In genomic region chr3:4996223-4996765, GRCh38 we compare ENCODE assay signal across 15 cellular contexts. TPM values are rescaled to one million over a fixed set of nuclear protein-coding genes. Genes with fewer than 3 reads are reported as not detected.
DNase-seq lines count a peak whose midpoint lies in the region; ATAC-seq, FAIRE-seq and TF ChIP-seq lines count a peak whose summit lies in the region.
"Had no signal": no experiment of that assay in that cellular context is flagged by ENCODE, and none has a peak within 500 bp of the region (broad histone marks: within the 10 kb centered on the region; RNA-seq: fewer than 3 reads in every experiment).

No MANE protein-coding gene starts in this region.

- peak overlapping the region; percentile 55 to 66; a peak in 3 of 4 replicates for H3K9ac ChIP-seq in K562 (ENCODE audit: insufficient read depth in 1 of 2, low read depth in 2 of 2, low read length in 2 of 2)
- no peak overlapping the region for H3K9ac ChIP-seq in Karpas-422 (ENCODE audit: low read length)

- POLR2A ChIA-PET in activated naive CD8-positive, alpha-beta T cell treated with anti-CD3 and anti-CD28 coated beads, Interleukin-2, amount 10 ng/mL, durations not matched to agents 7 days and 5 days (lab: Charles Lee) = interaction anchor here (0.9 to 32.3 kb wide), 4 partner anchors 14 to 25 kb away, joined by 3 to 734 read pairs (median 3); partner anchors contain the start of gene BHLHE40
- POLR2A ChIA-PET in K562 (lab: Yijun Ruan, JAX) = interaction anchor here (0.6 to 6.4 kb wide), 4 partner anchors 12 to 546 kb away, joined by 3 to 85 read pairs (median 4); no protein-coding TSS in a partner anchor

- no peaks in the 10 kb centered on the region for H4K20me1 ChIP-seq in K562 (replicated peaks; ENCODE audit: control insufficient read depth, insufficient read depth, low read length)
- no peaks in the 10 kb centered on the region for H4K20me1 ChIP-seq in Karpas-422 (ENCODE audit: insufficient read depth, low read depth, low read length)

- peaks cover 2% of the 10 kb centered on the region for H3K36me3 Mint-ChIP-seq in activated naive CD8-positive, alpha-beta T cell treated with anti-CD3 and anti-CD28 coated beads, Interleukin-2, amount 10 ng/mL, durations not matched to agents 7 days and 5 days
- no peaks in the 10 kb centered on the region for H3K36me3 Mint-ChIP-seq in activated naive CD8-positive, alpha-beta T cell treated with anti-CD3 and anti-CD28 coated beads for 36 hours

- DNase-seq in activated naive CD8-positive, alpha-beta T cell treated with anti-CD3 and anti-CD28 coated beads, Interleukin-2, amount 10 ng/mL, durations not matched to agents 7 days and 5 days = no peak
- no peak for DNase-seq in activated naive CD8-positive, alpha-beta T cell treated with anti-CD3 and anti-CD28 coated beads for 36 hours
- DNase-seq in K562 (ENCODE audit: extremely low read depth in 1 of 4, low spot score in 3 of 4) (peak in 1 of 4 experiments; percentile 67), Karpas-422 (no peak), pancreas (no peak), GOT3 (lab: John Stamatoyannopoulos, UW) (no peak), esophagus squamous epithelium (lab: John Stamatoyannopoulos, UW) (no peak)
- DNase-seq: cerebellar nuclear complex, Kasumi-1, posterior cingulate gyrus had no signal

- WGBS in K562 (ENCODE audit: insufficient coverage, low coverage, missing lambda C conversion rate) = 16% methylated on average over 8 of the region's 8 CpGs
- 80 to 88% methylated on average over 7 of the region's 8 CpGs for WGBS in mesodermal cell (ENCODE audit: insufficient coverage in 2 of 2), 2 experiments
- WGBS in pancreas, 2 donors = 90 to 95% methylated on average over 8 of the region's 8 CpGs
- WGBS in esophagus squamous epithelium, 2 donors = 80 to 88% methylated on average over 8 of the region's 8 CpGs

- H3K9me2 ChIP-seq in Karpas-422 (replicated peaks; ENCODE audit: insufficient read depth, low read length) = no peaks in the 10 kb centered on the region

- TF ChIP-seq CTCF in K562 (IDR thresholded peaks at IDR 0.05 in 2 of 3, conservative IDR thresholded peaks at IDR 0.05 in 1 of 3; ENCODE audit: insufficient read depth in 2 of 3, low read depth in 1 of 3, low read length in 3 of 3) (no peak), pancreas (IDR thresholded peaks at IDR 0.05) (no peak), esophagus squamous epithelium (IDR thresholded peaks at IDR 0.05) (no peak)

- H3K27me3 ChIP-seq in K562 (ENCODE audit: control insufficient read depth in 2 of 2, insufficient read depth in 2 of 2, low read length in 2 of 2) = no peaks in the 10 kb centered on the region
- H3K27me3 ChIP-seq in Karpas-422 (ENCODE audit: low read length) = no peaks in the 10 kb centered on the region
- H3K27me3 ChIP-seq in pancreas = no peaks in the 10 kb centered on the region
- H3K27me3 ChIP-seq in esophagus squamous epithelium = no peaks in the 10 kb centered on the region

- in situ Hi-C loops in K562 (cut with MboI) = no loop called here

- H3K4me3 ChIP-seq in K562 (no peak overlapping the region), mesodermal cell (ENCODE audit: extremely low read depth, insufficient read depth, low read length, poor library complexity, severe bottlenecking) (no peak overlapping the region), Karpas-422 (ENCODE audit: low read length) (no peak overlapping the region), pancreas (no peak overlapping the region), esophagus squamous epithelium (no peak overlapping the region)
- H3K4me3 ChIP-seq: mucosa of descending colon, thoracic aorta had no signal

- H3K4me1 ChIP-seq in K562 (replicated peaks in 1 of 2; ENCODE audit: control insufficient read depth in 2 of 2, insufficient read depth in 2 of 2, low read length in 2 of 2) (peaks cover 37 to 68% of the 10 kb centered on the region in 2 experiments), mesodermal cell (ENCODE audit: control insufficient read depth, insufficient read depth, low read length, poor library complexity, severe bottlenecking) (peaks cover 46% of the 10 kb centered on the region), Karpas-422 (ENCODE audit: low read length) (no peaks in the 10 kb centered on the region), pancreas (no peaks in the 10 kb centered on the region), esophagus squamous epithelium (peaks cover 12 to 64% (median 23%) of the 10 kb centered on the region in 3 donors)

- TF ChIP-seq EP300 in K562 (IDR thresholded peaks at IDR 0.05; ENCODE audit: low read length) = peak; percentile 31; the same call in 1 of the 2 replicates

- H3K4me2 ChIP-seq in K562 (ENCODE audit: insufficient read depth, low read length) (peak overlapping the region; percentile 54), Karpas-422 (ENCODE audit: low read depth, low read length, poor library complexity, severe bottlenecking) (no peak overlapping the region)

- FAIRE-seq in K562 (lab: Jason Lieb, UNC) = peak; percentile 19
- FAIRE-seq in pancreas (lab: Jason Lieb, UNC) = no peak
- FAIRE-seq: GM12892 had no signal

- H3K4me1 Mint-ChIP-seq in activated naive CD8-positive, alpha-beta T cell treated with anti-CD3 and anti-CD28 coated beads, Interleukin-2, amount 10 ng/mL, durations not matched to agents 7 days and 5 days = peaks cover 34% of the 10 kb centered on the region
- peaks cover 20% of the 10 kb centered on the region for H3K4me1 Mint-ChIP-seq in activated naive CD8-positive, alpha-beta T cell treated with anti-CD3 and anti-CD28 coated beads for 36 hours

- TF ChIP-seq RAD21 in K562 (CRISPR knock-in tag; conservative IDR thresholded peaks at IDR 0.05 in 1 of 2, IDR thresholded peaks at IDR 0.05 in 1 of 2) = no peak

- peak overlapping the region; percentile 13 for H3K27ac Mint-ChIP-seq in activated naive CD8-positive, alpha-beta T cell treated with anti-CD3 and anti-CD28 coated beads, Interleukin-2, amount 10 ng/mL, durations not matched to agents 7 days and 5 days
- H3K27ac Mint-ChIP-seq in activated naive CD8-positive, alpha-beta T cell treated with anti-CD3 and anti-CD28 coated beads for 36 hours = no peak overlapping the region

- H3K9me3 ChIP-seq in K562 (replicated peaks; ENCODE audit: control insufficient read depth, insufficient read depth, low read depth, low read length) (no peaks in the 10 kb centered on the region), mesodermal cell (ENCODE audit: control insufficient read depth, low read length) (no peaks in the 10 kb centered on the region), Karpas-422 (ENCODE audit: low read length) (no peaks in the 10 kb centered on the region), pancreas (no peaks in the 10 kb centered on the region), esophagus squamous epithelium (no peaks in the 10 kb centered on the region)
- H3K9me3 ChIP-seq: mucosa of descending colon, thoracic aorta had no signal

- H3K79me2 ChIP-seq in K562 (ENCODE audit: control insufficient read depth, insufficient read depth, low read length) (no peaks in the 10 kb centered on the region), Karpas-422 (ENCODE audit: low read length) (no peaks in the 10 kb centered on the region)

- H3K4me3 Mint-ChIP-seq in activated naive CD8-positive, alpha-beta T cell treated with anti-CD3 and anti-CD28 coated beads, Interleukin-2, amount 10 ng/mL, durations not matched to agents 7 days and 5 days = no peak overlapping the region
- no peak overlapping the region for H3K4me3 Mint-ChIP-seq in activated naive CD8-positive, alpha-beta T cell treated with anti-CD3 and anti-CD28 coated beads for 36 hours

- intact Hi-C loops in K562 (cut with micrococcal nuclease) (no loop called here), pancreas (cut with DNase I) (no loop called here), esophagus squamous epithelium (cut with DNase I) (no loop called here)

- no TSS peak for BruUV-seq in K562 (replicated peaks; lab: Mats Ljungman, UMichigan)

- H3K27ac ChIP-seq in K562 (ENCODE audit: extremely low read depth, low read depth, low read length) (peak overlapping the region; percentile 95), mesodermal cell (ENCODE audit: low read depth, low read length, severe bottlenecking) (peak overlapping the region; percentile 97), Karpas-422 (ENCODE audit: low read length) (no peak overlapping the region), pancreas (no peak overlapping the region), esophagus squamous epithelium (peak overlapping the region in 2 of 4 donors; percentile 78 to 88)
- H3K27ac ChIP-seq: HL-60 had no signal

- H3K9me3 Mint-ChIP-seq in activated naive CD8-positive, alpha-beta T cell treated with anti-CD3 and anti-CD28 coated beads, Interleukin-2, amount 10 ng/mL, durations not matched to agents 7 days and 5 days = no peaks in the 10 kb centered on the region
- no peaks in the 10 kb centered on the region for H3K9me3 Mint-ChIP-seq in activated naive CD8-positive, alpha-beta T cell treated with anti-CD3 and anti-CD28 coated beads for 36 hours

- no peak for TF ChIP-seq POLR2A in K562 (conservative IDR thresholded peaks at IDR 0.05)
- no peak for TF ChIP-seq POLR2A in esophagus squamous epithelium (IDR thresholded peaks at IDR 0.05)

- ATAC-seq in activated naive CD8-positive, alpha-beta T cell treated with anti-CD3 and anti-CD28 coated beads, Interleukin-2, amount 10 ng/mL, durations not matched to agents 7 days and 5 days (ENCODE audit: low read depth) = no peak
- ATAC-seq in K562 = peak; percentile 2; the same call in 2 of the 3 replicates
- ATAC-seq in pancreas = no peak

- CTCF ChIA-PET in K562 (lab: Yijun Ruan, JAX; ENCODE audit: low intra/inter-chr PET ratio) = no interaction called here

- H3K9me1 ChIP-seq in K562 (ENCODE audit: control insufficient read depth, insufficient read depth, low read length) = no peaks in the 10 kb centered on the region

- H3K36me3 ChIP-seq in K562 (ENCODE audit: control insufficient read depth, insufficient read depth, low read length) = no peaks in the 10 kb centered on the region
- no peaks in the 10 kb centered on the region for H3K36me3 ChIP-seq in mesodermal cell (ENCODE audit: control insufficient read depth, insufficient read depth, low read length)
- H3K36me3 ChIP-seq in Karpas-422 (ENCODE audit: insufficient read depth, low read length) = no peaks in the 10 kb centered on the region
- H3K36me3 ChIP-seq in pancreas = no peaks in the 10 kb centered on the region
- no peaks in the 10 kb centered on the region for H3K36me3 ChIP-seq in esophagus squamous epithelium
- H3K36me3 ChIP-seq: thoracic aorta had no signal

- H2AFZ ChIP-seq in K562 (ENCODE audit: low read depth, low read length) (peak overlapping the region; percentile 100), Karpas-422 (ENCODE audit: low read length) (no peak overlapping the region)

- no peaks in the 10 kb centered on the region for H3K27me3 Mint-ChIP-seq in activated naive CD8-positive, alpha-beta T cell treated with anti-CD3 and anti-CD28 coated beads, Interleukin-2, amount 10 ng/mL, durations not matched to agents 7 days and 5 days
- H3K27me3 Mint-ChIP-seq in activated naive CD8-positive, alpha-beta T cell treated with anti-CD3 and anti-CD28 coated beads for 36 hours = no peaks in the 10 kb centered on the region

RNA-seq across cellular contexts. Expression of gene BHLHE40, which starts 17.1 kb away (rescaled TPM):
- total RNA-seq in activated naive CD8-positive, alpha-beta T cell treated with anti-CD3 and anti-CD28 coated beads, Interleukin-2, amount 10 ng/mL, durations not matched to agents 7 days and 5 days = 100 to 1,000 TPM; 208 to 225 TPM
- 100 to 1,000 TPM; 292 to 294 TPM for total RNA-seq in activated naive CD8-positive, alpha-beta T cell treated with anti-CD3 and anti-CD28 coated beads for 36 hours
- total RNA-seq in K562 (2011; cell fraction: chromatin; rRNA removed; ENCODE audit: low replicate concordance) = 81.5 and 114 TPM in 2 replicates
- 100 and 103 TPM in 2 replicates for total RNA-seq in K562 (2011; cell fraction: nucleolus; rRNA removed)
- 92.4 and 99.8 TPM in 2 replicates for total RNA-seq in K562 (2011; cell fraction: nucleoplasm; rRNA removed)
- total RNA-seq in K562 (2014; rRNA removed) = 38.7 and 44.5 TPM in 2 replicates
- total RNA-seq in K562 (2014; rRNA removed; fragmentation: Illumina TruSeq; extraction: Trizol) = 19.4 and 20.6 TPM in 2 replicates
- total RNA-seq in K562 (2015; rRNA removed; fragmentation: Illumina TruSeq; extraction: Trizol) = 27.7 and 27.8 TPM in 2 replicates
- total RNA-seq in K562 (2021) = 47.5 and 51.8 TPM in 2 replicates
- polyA plus RNA-seq in K562 (2011; rRNA removed) = 83.9 and 105 TPM in 2 replicates
- 72.3 and 73.7 TPM in 2 replicates for polyA plus RNA-seq in K562 (2011; cell fraction: cytosol; rRNA removed)
- 144 and 202 TPM in 2 replicates for polyA plus RNA-seq in K562 (2011; cell fraction: nucleus; rRNA removed)
- 98.8 and 122 TPM in 2 replicates for polyA plus RNA-seq in K562 (2012)
- 49.6 and 57.8 TPM in 2 replicates for polyA plus RNA-seq in K562 (2014; fragmentation: Illumina TruSeq; extraction: Trizol)
- 10 to 100 TPM; 12.0 to 24.3 TPM for polyA plus RNA-seq in K562 (2014; fragmentation: Nextera tagmentation; extraction: Ambion mirVana)
- polyA plus RNA-seq in K562 (2014; rRNA removed) = 30.9 and 31.4 TPM in 2 replicates
- polyA minus RNA-seq in K562 (2011; rRNA and poly(A)+ RNA removed) = 76.2 and 78.0 TPM in 2 replicates
- 70.7 and 90.6 TPM in 2 replicates for polyA minus RNA-seq in K562 (2011; cell fraction: cytosol; rRNA and poly(A)+ RNA removed)
- 122 and 139 TPM in 2 replicates for polyA minus RNA-seq in K562 (2011; cell fraction: nucleus; rRNA and poly(A)+ RNA removed)
- polyA plus RNA-seq in mesodermal cell (2013, experiment 1 of 2) = 32.8 TPM
- polyA plus RNA-seq in mesodermal cell (2013, experiment 2 of 2) = 26.5 TPM
- 0.36 and 0.86 TPM in 2 replicates for total RNA-seq in Karpas-422 (2014; rRNA removed; shearing (Covaris generic); ENCODE audit: low replicate concordance)
- total RNA-seq in pancreas = 10 to 100 TPM; 19.3 to 66.7 (median 38.1) TPM
- polyA plus RNA-seq in pancreas = 10 to 100 TPM; 23.6 to 41.9 TPM
- total RNA-seq in esophagus squamous epithelium = 100 to 1,000 TPM; 124 to 194 (median 153) TPM

Comparison
In these comparisons a context has a peak if more than half of its experiments do, and no peak if none do; other contexts are left out.
1. H3K27ac ChIP-seq: peak in K562 (single experiment) and mesodermal cell (single experiment); none in Karpas-422 (single experiment) and pancreas (0 of 4).
2. RNA of gene BHLHE40, which starts 17.1 kb away (total RNA-seq): 292 to 294 TPM in activated naive CD8-positive, alpha-beta T cell treated with anti-CD3 and anti-CD28 coated beads for 36 hours, 208 to 225 TPM in activated naive CD8-positive, alpha-beta T cell treated with anti-CD3 and anti-CD28 coated beads, Interleukin-2, amount 10 ng/mL, durations not matched to agents 7 days and 5 days, 124 to 194 TPM in esophagus squamous epithelium, 19.3 to 66.7 TPM in pancreas and 19.4 to 114 TPM in K562; 0.36 to 0.86 TPM in Karpas-422; every median in the first group is over 10 times any median in the second.